Comparison of ENCODE assay signal across 13 cellular contexts in the genomic region with DNA sequence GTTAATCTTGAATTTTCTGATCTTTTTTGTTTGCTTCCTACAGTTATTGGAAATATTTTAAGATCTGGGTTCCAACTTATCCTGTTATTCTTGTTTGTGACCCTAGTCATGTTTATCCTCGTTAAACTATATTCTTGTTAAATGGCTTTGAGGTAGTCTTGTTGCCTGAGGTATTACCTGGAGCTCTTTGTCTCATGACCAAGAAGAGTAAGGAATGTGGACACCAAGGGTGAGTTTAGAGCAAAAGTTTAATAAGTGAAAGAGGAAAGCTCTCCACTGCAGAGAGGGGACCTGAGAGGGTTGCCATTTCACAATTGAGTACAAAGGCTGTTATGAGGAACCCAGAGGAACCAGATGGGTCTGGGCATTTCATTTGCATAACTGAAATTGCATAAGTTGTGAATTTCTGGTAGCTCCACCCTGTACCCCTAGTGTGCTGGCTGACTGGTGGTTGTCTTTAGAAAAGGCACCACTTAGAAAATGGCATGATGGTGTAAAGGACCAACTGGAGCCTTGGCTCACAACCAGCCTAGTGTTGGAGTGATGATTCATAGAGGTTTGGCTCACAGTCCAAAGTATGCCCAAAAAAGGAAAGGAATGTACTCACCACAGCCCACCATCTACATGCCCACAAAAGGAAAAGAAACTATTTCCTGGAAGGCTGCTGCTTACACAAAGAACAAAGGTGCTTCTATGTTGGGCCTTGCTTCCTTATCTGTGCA. TPM values are rescaled to one million over a fixed set of nuclear protein-coding genes. Genes with fewer than 3 reads are reported as not detected.
DNase-seq lines count a peak whose midpoint lies in the region; ATAC-seq, FAIRE-seq and TF ChIP-seq lines count a peak whose summit lies in the region.
"Had no signal": no experiment of that assay in that cellular context is flagged by ENCODE, and none has a peak within 500 bp of the region (broad histone marks: within the 10 kb centered on the region; RNA-seq: fewer than 3 reads in every experiment).

No MANE protein-coding gene starts in this region.

- H3K4me3 ChIP-seq in bronchial epithelial cell (ENCODE audit: low read depth, low read length) (no peak overlapping the region), retinal pigment epithelial cell (ENCODE audit: low read length) (no peak overlapping the region)
- H3K4me3 ChIP-seq: A549, SJSA1 had no signal

- TF ChIP-seq CTCF in bronchial epithelial cell (IDR thresholded peaks at IDR 0.05; ENCODE audit: insufficient read depth, low read length, severe bottlenecking): no peak
- TF ChIP-seq CTCF in retinal pigment epithelial cell (conservative IDR thresholded peaks at IDR 0.05; ENCODE audit: low read depth, low read length): no peak

- H3K36me3 ChIP-seq in bronchial epithelial cell (ENCODE audit: control insufficient read depth, insufficient read depth, low read length): no peaks in the 10 kb centered on the region
- H3K36me3 ChIP-seq: SJSA1 had no signal

- CTCF ChIA-PET in activated CD4-positive, alpha-beta T cell treated with anti-CD3 and anti-CD28 coated beads for 36 hours (lab: Charles Lee): interaction anchor here (0.6 kb wide), 1 partner anchor 385 kb away, joined by 3 read pairs; no protein-coding TSS in a partner anchor

- H3K27ac Mint-ChIP-seq in activated CD4-positive, alpha-beta T cell treated with anti-CD3 and anti-CD28 coated beads for 36 hours: peak overlapping the region; percentile 14
- H3K27ac Mint-ChIP-seq: nephron had no signal

- H3K4me3 Mint-ChIP-seq in activated CD4-positive, alpha-beta T cell treated with anti-CD3 and anti-CD28 coated beads for 36 hours: no peak overlapping the region
- H3K4me3 Mint-ChIP-seq: nephron had no signal

- no peaks in the 10 kb centered on the region for H3K27me3 Mint-ChIP-seq in activated CD4-positive, alpha-beta T cell treated with anti-CD3 and anti-CD28 coated beads for 36 hours

- no peaks in the 10 kb centered on the region for H3K27me3 ChIP-seq in bronchial epithelial cell (ENCODE audit: control insufficient read depth, insufficient read depth, low read length)
- H3K27me3 ChIP-seq: SJSA1 had no signal

- H3K9me3 Mint-ChIP-seq in activated CD4-positive, alpha-beta T cell treated with anti-CD3 and anti-CD28 coated beads for 36 hours (ENCODE audit: low read depth): peaks cover 19% of the 10 kb centered on the region

- intact Hi-C loops in activated CD4-positive, alpha-beta T cell treated with anti-CD3 and anti-CD28 coated beads for 36 hours (cut with DNase I, micrococcal nuclease): no loop called here

- H3K4me1 Mint-ChIP-seq in activated CD4-positive, alpha-beta T cell treated with anti-CD3 and anti-CD28 coated beads for 36 hours: peaks cover 9% of the 10 kb centered on the region
- H3K4me1 Mint-ChIP-seq: nephron had no signal

- no peak for DNase-seq in activated CD4-positive, alpha-beta T cell treated with anti-CD3 and anti-CD28 coated beads for 36 hours
- no peak for DNase-seq in activated CD4-positive, alpha-beta T cell treated with anti-CD3 and anti-CD28 coated beads for 1 hour
- DNase-seq in NCI-H69 (lab: John Stamatoyannopoulos, UW) (peak; percentile 51), bronchial epithelial cell (ENCODE audit: low read depth) (peak; percentile 66), retinal pigment epithelial cell (ENCODE audit: low read depth) (peak; percentile 19), KG1 (lab: John Stamatoyannopoulos, UW) (no peak), GOT3 (lab: John Stamatoyannopoulos, UW) (no peak)
- DNase-seq: activated CD4-positive, alpha-beta T cell treated with anti-CD3 and anti-CD28 coated beads, Interleukin-2, amount 50 U/mL, for 1 hour; DMS79 had no signal

- ATAC-seq in activated CD4-positive, alpha-beta T cell treated with anti-CD3 and anti-CD28 coated beads for 36 hours: peak; percentile 51
- ATAC-seq in activated CD4-positive, CD25-positive, alpha-beta regulatory T cell treated with anti-CD3 and anti-CD28 coated beads, Interleukin-2, amount 50 U/mL, for 24 hours: no peak
- ATAC-seq: A549 had no signal

- POLR2A ChIA-PET in activated CD4-positive, alpha-beta T cell treated with anti-CD3 and anti-CD28 coated beads for 36 hours (lab: Charles Lee): no interaction called here

- FAIRE-seq in bronchial epithelial cell (lab: Jason Lieb, UNC): no peak
- FAIRE-seq: A549 had no signal

- peaks cover 15% of the 10 kb centered on the region for H3K36me3 Mint-ChIP-seq in activated CD4-positive, alpha-beta T cell treated with anti-CD3 and anti-CD28 coated beads for 36 hours (ENCODE audit: low read depth)

RNA-seq across cellular contexts. Expression of a gene that starts 36.7 kb away (rescaled TPM):
- 10 to 100 TPM; 52.0 to 78.8 TPM for total RNA-seq in activated CD4-positive, alpha-beta T cell treated with anti-CD3 and anti-CD28 coated beads for 36 hours
- 15.3 and 47.0 TPM in 2 replicates for total RNA-seq in bronchial epithelial cell

Comparison
In these comparisons a context has a peak if more than half of its experiments do, and no peak if none do; other contexts are left out.
1. DNase-seq: peak in NCI-H69 (single experiment), bronchial epithelial cell (single experiment) and retinal pigment epithelial cell (single experiment); none in activated CD4-positive, alpha-beta T cell treated with anti-CD3 and anti-CD28 coated beads for 36 hours (single experiment), activated CD4-positive, alpha-beta T cell treated with anti-CD3 and anti-CD28 coated beads for 1 hour (single experiment), KG1 (single experiment) and GOT3 (single experiment).